Comparison of ENCODE assay signal across 8 cellular contexts in genomic region chr12:42325776-42326465, GRCh38. TPM values are rescaled to one million over a fixed set of nuclear protein-coding genes. Genes with fewer than 3 reads are reported as not detected.
DNase-seq lines count a peak whose midpoint lies in the region; ATAC-seq and TF ChIP-seq lines count a peak whose summit lies in the region.

A gene with protein sequence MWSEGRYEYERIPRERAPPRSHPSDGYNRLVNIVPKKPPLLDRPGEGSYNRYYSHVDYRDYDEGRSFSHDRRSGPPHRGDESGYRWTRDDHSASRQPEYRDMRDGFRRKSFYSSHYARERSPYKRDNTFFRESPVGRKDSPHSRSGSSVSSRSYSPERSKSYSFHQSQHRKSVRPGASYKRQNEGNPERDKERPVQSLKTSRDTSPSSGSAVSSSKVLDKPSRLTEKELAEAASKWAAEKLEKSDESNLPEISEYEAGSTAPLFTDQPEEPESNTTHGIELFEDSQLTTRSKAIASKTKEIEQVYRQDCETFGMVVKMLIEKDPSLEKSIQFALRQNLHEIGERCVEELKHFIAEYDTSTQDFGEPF (plus strand): TSS chr12:42326167. CDS start chr12:42335903, 9,736 bp downstream.
A gene with protein sequence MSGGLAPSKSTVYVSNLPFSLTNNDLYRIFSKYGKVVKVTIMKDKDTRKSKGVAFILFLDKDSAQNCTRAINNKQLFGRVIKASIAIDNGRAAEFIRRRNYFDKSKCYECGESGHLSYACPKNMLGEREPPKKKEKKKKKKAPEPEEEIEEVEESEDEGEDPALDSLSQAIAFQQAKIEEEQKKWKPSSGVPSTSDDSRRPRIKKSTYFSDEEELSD (minus strand): TSS chr12:42326094. CDS start chr12:42324102, 1,992 bp downstream.

- peak within 1 kb of the TSS; percentile 90 for H3K27ac Mint-ChIP-seq in activated B cell treated with CpG ODN at 0.5 μM for 24 hours

- intact Hi-C loops in activated B cell treated with CpG ODN at 0.5 μM for 24 hours (cut with micrococcal nuclease), result loop anchor here (1.0 to 5.0 kb wide), 7 partner anchors 21 to 1480 kb away; partner anchors contain the start of genes GXYLT1 and TWF1

- no peak for TF ChIP-seq CTCF in AG04449 (IDR thresholded peaks at IDR 0.05; ENCODE audit: insufficient read depth, low read length, missing control alignments)
- TF ChIP-seq CTCF in activated B cell treated with CpG ODN at 0.5 μM for 24 hours (IDR thresholded peaks at IDR 0.05), result no peak
- TF ChIP-seq CTCF in cardiac fibroblast (IDR thresholded peaks at IDR 0.05; ENCODE audit: low read depth, low read length), result no peak

- H3K4me3 ChIP-seq in AG04449 (ENCODE audit: low read depth, low read length) (peak within 1 kb of the TSS; percentile 68), cardiac fibroblast (replicated peaks in 1 of 2; ENCODE audit: low read depth in 2 of 2, low read length in 2 of 2) (peak within 1 kb of the TSS; percentile 72 to 80)

- H3K27me3 Mint-ChIP-seq in activated B cell treated with CpG ODN at 0.5 μM for 24 hours, result no peaks in the 10 kb centered on the region

- H3K4me1 Mint-ChIP-seq in activated B cell treated with CpG ODN at 0.5 μM for 24 hours, result peaks cover 52% of the 10 kb centered on the region

- H3K9me3 Mint-ChIP-seq in activated B cell treated with CpG ODN at 0.5 μM for 24 hours, result no peaks in the 10 kb centered on the region

- peak; percentile 96 for ATAC-seq in GM18868 (IDR thresholded peaks at IDR 0.05; ENCODE audit: unreplicated experiment)
- peak; percentile 93 for ATAC-seq in HG03103 (IDR thresholded peaks at IDR 0.05; ENCODE audit: low read depth, unreplicated experiment)
- ATAC-seq in activated B cell treated with CpG ODN at 0.5 μM for 24 hours (ENCODE audit: low read depth), result peak; percentile 89

- H3K36me3 Mint-ChIP-seq in activated B cell treated with CpG ODN at 0.5 μM for 24 hours (ENCODE audit: low read depth), result peaks cover 44% of the 10 kb centered on the region

- POLR2A ChIA-PET in AG04449 (lab: Yijun Ruan, JAX), result no interaction called here
- POLR2A ChIA-PET in activated B cell treated with CpG ODN at 0.5 μM for 24 hours (lab: Charles Lee), result interaction anchor here (1.2 to 1.6 kb wide), 3 partner anchors 88 to 181 kb away, joined by 3 to 6 read pairs (median 3); partner anchors contain the start of gene YAF2

- CTCF ChIA-PET in AG04449 (lab: Yijun Ruan, JAX) (interaction anchor here (1.5 kb wide), 1 partner anchor 10 kb away, joined by 6 read pairs; no protein-coding TSS in a partner anchor), activated B cell treated with CpG ODN at 0.5 μM for 24 hours (lab: Charles Lee) (no interaction called here)

- DNase-seq in AG04449 (ENCODE audit: low read depth, low spot score), result no peak
- peak; percentile 83 for DNase-seq in NCI-H2196 (lab: John Stamatoyannopoulos, UW; ENCODE audit: unreplicated experiment)
- peak; percentile 73 for DNase-seq in activated B cell treated with CpG ODN at 0.5 μM for 24 hours
- peak; percentile 78 to 84 for DNase-seq in cardiac fibroblast (ENCODE audit: low read depth in 2 of 2)
- DNase-seq in iris pigment epithelial cell (ENCODE audit: low read depth), result peak; percentile 80
- peak; percentile 79 for DNase-seq in stimulated activated CD4-positive, alpha-beta T cell treated with anti-CD3 and anti-CD28 coated beads, Interleukin-12 subunit alpha, Interleukin-12 subunit beta, amount 100 ng/mL, for 4 hours

- peak within 1 kb of the TSS; percentile 94 for H3K4me3 Mint-ChIP-seq in activated B cell treated with CpG ODN at 0.5 μM for 24 hours

RNA-seq across cellular contexts. Expression of the first gene that starts in this region (rescaled TPM):
- 94.0 and 95.9 TPM in 2 replicates for total RNA-seq in activated B cell treated with CpG ODN at 0.5 μM for 24 hours

RNA-seq across cellular contexts. Expression of the second gene that starts in this region (rescaled TPM):
- total RNA-seq in activated B cell treated with CpG ODN at 0.5 μM for 24 hours, result 37.4 and 37.6 TPM in 2 replicates
